ENCODE assay signal across 34 cellular contexts in genomic region chr1:196382383-196382782, GRCh38.
"Had no signal": no experiment of that assay in that cellular context is flagged by ENCODE, and none has a peak within 500 bp of the region (broad histone marks: within the 10 kb centered on the region; RNA-seq: fewer than 3 reads in every experiment).

No MANE protein-coding gene starts in this region.

- DNase-seq: activated CD4-positive, alpha-beta memory T cell treated with anti-CD3 and anti-CD28 coated beads for 36 hours; activated CD4-positive, alpha-beta T cell treated with anti-CD3 and anti-CD28 coated beads for 36 hours; activated CD4-positive, alpha-beta T cell treated with anti-CD3 and anti-CD28 coated beads, Interleukin-2, amount 10 ng/mL, durations not matched to agents 24 days and 14 days; activated CD4-positive, CD25-positive, alpha-beta regulatory T cell; activated CD4-positive, CD25-positive, alpha-beta regulatory T cell treated with anti-CD3 and anti-CD28 coated beads, Interleukin-2, amount 50 U/mL, for 72 hours; activated CD8-positive, alpha-beta memory T cell treated with anti-CD3 and anti-CD28 coated beads, Interleukin-2, amount 10 ng/mL, durations not matched to agents 7 days and 5 days; activated CD8-positive, alpha-beta memory T cell treated with anti-CD3 and anti-CD28 coated beads, Interleukin-2, amount 50 U/mL, for 4 hours; activated CD8-positive, alpha-beta T cell treated with anti-CD3 and anti-CD28 coated beads, Interleukin-2, amount 10 ng/mL, durations not matched to agents 7 days and 5 days; activated effector memory CD4-positive, alpha-beta T cell treated with anti-CD3 and anti-CD28 coated beads, Interleukin-2, amount 50 U/mL, for 16 hours; activated naive CD4-positive, alpha-beta T cell treated with anti-CD3 and anti-CD28 coated beads for 36 hours; activated naive CD8-positive, alpha-beta T cell treated with anti-CD3 and anti-CD28 coated beads for 36 hours; activated naive CD8-positive, alpha-beta T cell treated with anti-CD3 and anti-CD28 coated beads, Interleukin-2, amount 50 U/mL, for 24 hours; activated T-cell treated with anti-CD3 and anti-CD28 coated beads, Interleukin-2, amount 50 U/mL, for 1 hour; activated T-cell treated with anti-CD3 and anti-CD28 coated beads, Interleukin-2, amount 50 U/mL, for 48 hours; adrenal gland; amygdala; aorta; body of pancreas; central memory CD4-positive, alpha-beta T cell; cerebellar nuclear complex; colonic mucosa; effector CD8-positive, alpha-beta T cell; foreskin fibroblast; heart left ventricle; T-helper 1 cell; T-helper 17 cell had no signal

- FAIRE-seq: endometrium, frontal cortex had no signal

- H3K36me3 Mint-ChIP-seq: activated CD4-positive, alpha-beta memory T cell treated with anti-CD3 and anti-CD28 coated beads for 36 hours; activated CD8-positive, alpha-beta memory T cell treated with anti-CD3 and anti-CD28 coated beads, Interleukin-2, amount 10 ng/mL, durations not matched to agents 7 days and 5 days; activated naive CD4-positive, alpha-beta T cell treated with anti-CD3 and anti-CD28 coated beads, Interleukin-2, amount 50 U/mL, for 24 hours; activated naive CD8-positive, alpha-beta T cell treated with anti-CD3 and anti-CD28 coated beads for 36 hours had no signal

- H3K4me3 Mint-ChIP-seq: activated CD4-positive, alpha-beta memory T cell treated with anti-CD3 and anti-CD28 coated beads for 36 hours; activated CD4-positive, alpha-beta T cell treated with anti-CD3 and anti-CD28 coated beads for 36 hours; activated CD4-positive, alpha-beta T cell treated with anti-CD3 and anti-CD28 coated beads, Interleukin-2, amount 10 ng/mL, durations not matched to agents 24 days and 14 days; activated CD8-positive, alpha-beta memory T cell treated with anti-CD3 and anti-CD28 coated beads, Interleukin-2, amount 10 ng/mL, durations not matched to agents 7 days and 5 days; activated CD8-positive, alpha-beta T cell treated with anti-CD3 and anti-CD28 coated beads, Interleukin-2, amount 10 ng/mL, durations not matched to agents 7 days and 5 days; activated naive CD4-positive, alpha-beta T cell treated with anti-CD3 and anti-CD28 coated beads for 36 hours; activated naive CD4-positive, alpha-beta T cell treated with anti-CD3 and anti-CD28 coated beads, Interleukin-2, amount 50 U/mL, for 24 hours; activated naive CD8-positive, alpha-beta T cell treated with anti-CD3 and anti-CD28 coated beads for 36 hours; activated naive CD8-positive, alpha-beta T cell treated with anti-CD3 and anti-CD28 coated beads, Interleukin-2, amount 50 U/mL, for 24 hours; activated T-helper 1 cell treated with anti-CD3 and anti-CD28 coated beads, Interleukin-12 subunit alpha, Interleukin-12 subunit beta, Interleukin-2, Interleukin-4 antibody, amounts not matched to agents 30 ng/mL and 10 ng/mL and 1 ng/mL, durations not matched to agents 14 hours and 24 hours and 36 hours; T-helper 17 cell had no signal

- H3K4me3 ChIP-seq: adrenal gland, body of pancreas, breast epithelium, cardiac muscle cell, colonic mucosa, heart left ventricle had no signal

- H3K9me3 Mint-ChIP-seq: activated CD4-positive, alpha-beta memory T cell treated with anti-CD3 and anti-CD28 coated beads for 36 hours; activated CD4-positive, alpha-beta T cell treated with anti-CD3 and anti-CD28 coated beads, Interleukin-2, amount 10 ng/mL, durations not matched to agents 24 days and 14 days; activated naive CD4-positive, alpha-beta T cell treated with anti-CD3 and anti-CD28 coated beads, Interleukin-2, amount 50 U/mL, for 24 hours; activated naive CD8-positive, alpha-beta T cell treated with anti-CD3 and anti-CD28 coated beads for 36 hours; activated naive CD8-positive, alpha-beta T cell treated with anti-CD3 and anti-CD28 coated beads, Interleukin-2, amount 50 U/mL, for 24 hours; activated T-helper 1 cell treated with anti-CD3 and anti-CD28 coated beads, Interleukin-12 subunit alpha, Interleukin-12 subunit beta, Interleukin-2, Interleukin-4 antibody, amounts not matched to agents 30 ng/mL and 10 ng/mL and 1 ng/mL, durations not matched to agents 14 hours and 24 hours and 36 hours; activated T-helper 2 cell treated with anti-CD3 and anti-CD28 coated beads, Interferon-gamma antibody, Interleukin-2, Interleukin-4, amounts not matched to agents 10 μg/mL and 5 μg/mL and 100 μg/mL, durations not matched to agents 14 hours and 24 hours and 36 hours had no signal

- H3K9me3 ChIP-seq: adrenal gland, body of pancreas, breast epithelium, colonic mucosa, heart left ventricle had no signal

- ATAC-seq: activated CD4-positive, alpha-beta T cell treated with anti-CD3 and anti-CD28 coated beads for 36 hours; activated CD8-positive, alpha-beta memory T cell treated with anti-CD3 and anti-CD28 coated beads, Interleukin-2, amount 10 ng/mL, durations not matched to agents 7 days and 5 days; activated CD8-positive, alpha-beta T cell treated with anti-CD3 and anti-CD28 coated beads, Interleukin-2, amount 10 ng/mL, durations not matched to agents 7 days and 5 days; activated naive CD8-positive, alpha-beta T cell treated with anti-CD3 and anti-CD28 coated beads, Interleukin-2, amount 50 U/mL, for 24 hours; body of pancreas; esophagus mucosa; heart left ventricle; T-helper 17 cell had no signal

- H3K27ac ChIP-seq: adrenal gland, body of pancreas, breast epithelium, cardiac muscle cell, colonic mucosa, heart left ventricle had no signal

- H3K36me3 ChIP-seq: adrenal gland, breast epithelium, cardiac muscle cell, colonic mucosa, heart left ventricle had no signal

- H3K27me3 ChIP-seq: adrenal gland, body of pancreas, breast epithelium, cardiac muscle cell, colonic mucosa, heart left ventricle had no signal

- H3K4me1 ChIP-seq: adrenal gland, body of pancreas, breast epithelium, colonic mucosa, heart left ventricle had no signal

- H3K4me1 Mint-ChIP-seq: activated CD4-positive, alpha-beta T cell treated with anti-CD3 and anti-CD28 coated beads for 36 hours; activated CD4-positive, alpha-beta T cell treated with anti-CD3 and anti-CD28 coated beads, Interleukin-2, amount 10 ng/mL, durations not matched to agents 24 days and 14 days; activated CD8-positive, alpha-beta memory T cell treated with anti-CD3 and anti-CD28 coated beads, Interleukin-2, amount 10 ng/mL, durations not matched to agents 7 days and 5 days; activated naive CD4-positive, alpha-beta T cell treated with anti-CD3 and anti-CD28 coated beads, Interleukin-2, amount 50 U/mL, for 24 hours; activated naive CD8-positive, alpha-beta T cell treated with anti-CD3 and anti-CD28 coated beads for 36 hours; activated naive CD8-positive, alpha-beta T cell treated with anti-CD3 and anti-CD28 coated beads, Interleukin-2, amount 50 U/mL, for 24 hours had no signal

- H3K27ac Mint-ChIP-seq: activated CD4-positive, alpha-beta memory T cell treated with anti-CD3 and anti-CD28 coated beads for 36 hours; activated CD4-positive, alpha-beta T cell treated with anti-CD3 and anti-CD28 coated beads for 36 hours; activated CD4-positive, alpha-beta T cell treated with anti-CD3 and anti-CD28 coated beads, Interleukin-2, amount 10 ng/mL, durations not matched to agents 24 days and 14 days; activated CD8-positive, alpha-beta memory T cell treated with anti-CD3 and anti-CD28 coated beads, Interleukin-2, amount 10 ng/mL, durations not matched to agents 7 days and 5 days; activated CD8-positive, alpha-beta T cell treated with anti-CD3 and anti-CD28 coated beads, Interleukin-2, amount 10 ng/mL, durations not matched to agents 7 days and 5 days; activated naive CD4-positive, alpha-beta T cell treated with anti-CD3 and anti-CD28 coated beads for 36 hours; activated naive CD4-positive, alpha-beta T cell treated with anti-CD3 and anti-CD28 coated beads, Interleukin-2, amount 50 U/mL, for 24 hours; activated naive CD8-positive, alpha-beta T cell treated with anti-CD3 and anti-CD28 coated beads for 36 hours; activated naive CD8-positive, alpha-beta T cell treated with anti-CD3 and anti-CD28 coated beads, Interleukin-2, amount 50 U/mL, for 24 hours; activated T-helper 1 cell treated with anti-CD3 and anti-CD28 coated beads, Interleukin-12 subunit alpha, Interleukin-12 subunit beta, Interleukin-2, Interleukin-4 antibody, amounts not matched to agents 30 ng/mL and 10 ng/mL and 1 ng/mL, durations not matched to agents 14 hours and 24 hours and 36 hours; activated T-helper 2 cell treated with anti-CD3 and anti-CD28 coated beads, Interferon-gamma antibody, Interleukin-2, Interleukin-4, amounts not matched to agents 10 μg/mL and 5 μg/mL and 100 μg/mL, durations not matched to agents 14 hours and 24 hours and 36 hours; T-helper 17 cell had no signal

- H3K27me3 Mint-ChIP-seq: activated CD4-positive, alpha-beta memory T cell treated with anti-CD3 and anti-CD28 coated beads for 36 hours; activated CD4-positive, alpha-beta T cell treated with anti-CD3 and anti-CD28 coated beads for 36 hours; activated CD4-positive, alpha-beta T cell treated with anti-CD3 and anti-CD28 coated beads, Interleukin-2, amount 10 ng/mL, durations not matched to agents 24 days and 14 days; activated CD8-positive, alpha-beta memory T cell treated with anti-CD3 and anti-CD28 coated beads, Interleukin-2, amount 10 ng/mL, durations not matched to agents 7 days and 5 days; activated naive CD4-positive, alpha-beta T cell treated with anti-CD3 and anti-CD28 coated beads, Interleukin-2, amount 50 U/mL, for 24 hours; activated naive CD8-positive, alpha-beta T cell treated with anti-CD3 and anti-CD28 coated beads for 36 hours; activated naive CD8-positive, alpha-beta T cell treated with anti-CD3 and anti-CD28 coated beads, Interleukin-2, amount 50 U/mL, for 24 hours; T-helper 17 cell had no signal
